In genomic region chr1:165395522-165396300, GRCh38 we compare ENCODE assay signal across 20 cellular contexts. TPM values are rescaled to one million over a fixed set of nuclear protein-coding genes. Genes with fewer than 3 reads are reported as not detected.
A peak's percentile ranks its signal among the peaks of the same experiment; 100 is the strongest.
DNase-seq lines count a peak whose midpoint lies in the region; ATAC-seq, FAIRE-seq and TF ChIP-seq lines count a peak whose summit lies in the region.
"Had no signal": no experiment of that assay in that cellular context is flagged by ENCODE, and none has a peak within 500 bp of the region (broad histone marks: within the 10 kb centered on the region; RNA-seq: fewer than 3 reads in every experiment).

No MANE protein-coding gene starts in this region.

- peaks cover 6 to 9% of the 10 kb centered on the region in 2 donors for H3K4me1 ChIP-seq in gastrocnemius medialis

- H3K9me3 ChIP-seq in gastrocnemius medialis = no peaks in the 10 kb centered on the region
- H3K9me3 ChIP-seq: sigmoid colon, thyroid gland had no signal

- H3K27ac ChIP-seq in gastrocnemius medialis = no peak overlapping the region
- H3K27ac ChIP-seq: thyroid gland had no signal

- H3K4me3 ChIP-seq in gastrocnemius medialis = no peak overlapping the region
- H3K4me3 ChIP-seq: GM23338, K562, sigmoid colon, thyroid gland had no signal

- no peaks in the 10 kb centered on the region for H3K27me3 ChIP-seq in gastrocnemius medialis
- H3K27me3 ChIP-seq: sigmoid colon, thyroid gland had no signal

- ATAC-seq in GM18867 (IDR thresholded peaks at IDR 0.05; ENCODE audit: unreplicated experiment) = peak; percentile 57
- ATAC-seq in HG03469 (IDR thresholded peaks at IDR 0.05; ENCODE audit: unreplicated experiment) = peak; percentile 29
- ATAC-seq in gastrocnemius medialis = no peak
- ATAC-seq: GM23338, K562, WTC11 had no signal

- H3K36me3 ChIP-seq in gastrocnemius medialis = no peaks in the 10 kb centered on the region
- H3K36me3 ChIP-seq: sigmoid colon, thyroid gland had no signal

- TF ChIP-seq POLR2A in gastrocnemius medialis (IDR thresholded peaks at IDR 0.05) = no peak

- DNase-seq in DMS 273 (lab: John Stamatoyannopoulos, UW; ENCODE audit: unreplicated experiment) (peak; percentile 95), NCI-H69 (lab: John Stamatoyannopoulos, UW) (peak; percentile 36), gastrocnemius medialis (no peak), NCI-H1436 treated with DMSO at 0.1 percent for 48 hours (lab: John Stamatoyannopoulos, UW) (no peak), urothelium cell line (ENCODE audit: low spot score) (no peak), ecto neural progenitor cell (ENCODE audit: low spot score) (no peak)
- DNase-seq: anterior cingulate cortex; COR-L47; glutamatergic neuron; sigmoid colon; stimulated activated CD4-positive, alpha-beta T cell treated with anti-CD3 and anti-CD28 coated beads, Interleukin-4, amount 100 ng/mL, for 24 hours; SW 1271; thyroid gland had no signal

- in situ Hi-C loops in gastrocnemius medialis (cut with MboI; ENCODE audit: low sequenced_read_pairs in 4 of 4) = loop anchor here in 3 of 4 donors (5.0 to 25.0 kb wide), 3 partner anchors 197 to 519 kb away; partner anchors contain the start of gene TMCO1 (in 1 of the 3)

- no peak for FAIRE-seq in urothelium cell line (lab: Jason Lieb, UNC)
- FAIRE-seq: islet of Langerhans, K562 had no signal

- TF ChIP-seq CTCF in gastrocnemius medialis (IDR thresholded peaks at IDR 0.05 in 4 of 5, conservative IDR thresholded peaks at IDR 0.05 in 1 of 5) = no peak

- intact Hi-C loops in gastrocnemius medialis (cut with DNase I; ENCODE audit: low total_unique reads) = loop anchor here (5.0 kb wide), 1 partner anchor 522 kb away; no protein-coding TSS in a partner anchor

RNA-seq across cellular contexts. Expression of gene LMX1A, which starts 39.2 kb away (rescaled TPM):
- under 1 TPM in 1 of 4 donors, not detected in 3; 0.20 TPM for total RNA-seq in gastrocnemius medialis
- total RNA-seq: activated CD8-positive, alpha-beta memory T cell treated with anti-CD3 and anti-CD28 coated beads for 36 hours; GM23338; K562; WTC11 had no signal

RNA-seq across cellular contexts. Expression of gene RXRG, which starts 49.2 kb away (rescaled TPM):
- total RNA-seq in gastrocnemius medialis = 10 to 100 TPM in 1 of 4 donors, 1 to 10 TPM in 3; 4.2 to 15.9 (median 6.0) TPM
- total RNA-seq: activated CD8-positive, alpha-beta memory T cell treated with anti-CD3 and anti-CD28 coated beads for 36 hours; GM23338; K562; WTC11 had no signal

Comparison
In these comparisons a context has a peak if more than half of its experiments do, and no peak if none do; other contexts are left out.
1. DNase-seq: peak in DMS 273 (single experiment) and NCI-H69 (single experiment); none in gastrocnemius medialis (0 of 2), NCI-H1436 treated with DMSO at 0.1 percent for 48 hours (single experiment), urothelium cell line (single experiment) and ecto neural progenitor cell (single experiment).
2. ATAC-seq: peak in GM18867 (single experiment) and HG03469 (single experiment); none in gastrocnemius medialis (0 of 2).